Comparison of ENCODE assay signal across 2 cellular contexts in the genomic region with DNA sequence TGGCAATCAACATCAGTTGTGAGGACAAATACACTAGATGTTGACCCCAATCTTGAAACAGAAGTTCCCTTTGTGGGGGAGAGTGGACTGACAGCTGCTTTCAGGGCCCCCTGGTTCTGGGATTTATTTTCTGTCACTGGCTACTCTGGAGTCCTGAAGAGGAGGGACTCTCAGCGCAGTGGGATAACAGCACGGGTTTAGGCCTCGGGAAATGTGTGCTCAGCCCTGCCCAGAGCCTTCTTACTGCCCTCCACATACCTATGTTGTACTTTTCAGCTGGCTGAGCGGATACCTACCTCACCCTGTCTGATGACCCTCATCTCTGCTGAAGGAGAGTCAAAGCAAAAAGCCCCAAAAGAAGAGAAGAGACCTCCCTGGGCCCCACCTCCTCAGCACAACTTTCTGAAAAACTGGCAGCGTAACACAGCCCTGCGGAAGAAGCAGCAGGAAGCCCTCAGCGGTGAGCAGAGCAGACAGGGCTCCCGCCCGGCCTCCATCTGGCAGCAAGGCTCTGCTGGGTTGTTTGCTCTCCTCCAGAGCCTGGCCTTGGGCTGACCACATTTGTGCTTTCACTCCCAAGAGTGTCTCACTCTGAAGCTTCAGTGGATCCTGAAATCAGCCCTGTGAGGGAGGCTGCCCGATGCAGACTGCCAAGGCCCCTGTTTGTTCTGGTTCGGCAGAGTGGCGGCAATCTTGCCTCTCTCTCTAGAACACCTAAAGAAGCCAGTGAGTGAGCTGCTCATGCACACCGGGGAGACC.
TF ChIP-seq lines count a peak whose summit lies in the region.

No MANE protein-coding gene starts in this region.

TF ChIP-seq in H1, 55 proteins besides CTCF, POLR2A, EP300 and RAD21:
- no peak for TF ChIP-seq KDM1A (IDR thresholded peaks at IDR 0.05; ENCODE audit: borderline replicate concordance, low read length)
- TF ChIP-seq BCL11A (IDR thresholded peaks at IDR 0.05; ENCODE audit: low read depth in 2 of 2, low read length in 2 of 2): no peak
- no peak for TF ChIP-seq RNF2 (IDR thresholded peaks at IDR 0.05; ENCODE audit: borderline replicate concordance, low read depth, low read length, missing control alignments, poor library complexity, severe bottlenecking)
- no peak for TF ChIP-seq SP2 (IDR thresholded peaks at IDR 0.05; ENCODE audit: low read length)
- TF ChIP-seq CREB1 (IDR thresholded peaks at IDR 0.05): no peak
- no peak for TF ChIP-seq CTBP2 (IDR thresholded peaks at IDR 0.05; ENCODE audit: borderline replicate concordance, insufficient read depth, insufficient read length, low read length)
- no peak for TF ChIP-seq CHD2 (IDR thresholded peaks at IDR 0.05; ENCODE audit: low read length)
- TF ChIP-seq ZNF274 (IDR thresholded peaks at IDR 0.05; ENCODE audit: borderline replicate concordance, extremely low read depth, low read length): no peak
- TF ChIP-seq E2F6 (IDR thresholded peaks at IDR 0.05): no peak
- TF ChIP-seq RFX5 (IDR thresholded peaks at IDR 0.05; ENCODE audit: borderline replicate concordance, low read depth, low read length): no peak
- TF ChIP-seq GABPA (IDR thresholded peaks at IDR 0.05; ENCODE audit: borderline replicate concordance, insufficient read depth, low read length): no peak
- TF ChIP-seq NANOG (IDR thresholded peaks at IDR 0.05; ENCODE audit: insufficient read depth, low read depth, low read length, poor library complexity, severe bottlenecking): no peak

TF ChIP-seq in HEK293T, 16 proteins besides CTCF, POLR2A, EP300 and RAD21:
- no peak for TF ChIP-seq SUZ12 (IDR thresholded peaks at IDR 0.05)
- TF ChIP-seq ELF4 (IDR thresholded peaks at IDR 0.05): no peak
- no peak for TF ChIP-seq ZNF384 (IDR thresholded peaks at IDR 0.05)
- TF ChIP-seq L3MBTL2 (conservative IDR thresholded peaks at IDR 0.05): no peak
- TF ChIP-seq CTBP1 (IDR thresholded peaks at IDR 0.05; ENCODE audit: borderline replicate concordance): no peak
- no peak for TF ChIP-seq LEF1 (IDR thresholded peaks at IDR 0.05; ENCODE audit: borderline replicate concordance)
- no peak for TF ChIP-seq FOXA1 (IDR thresholded peaks at IDR 0.05)
- TF ChIP-seq BHLHE40 (IDR thresholded peaks at IDR 0.05; ENCODE audit: borderline replicate concordance): no peak
- TF ChIP-seq, protein P1, sequence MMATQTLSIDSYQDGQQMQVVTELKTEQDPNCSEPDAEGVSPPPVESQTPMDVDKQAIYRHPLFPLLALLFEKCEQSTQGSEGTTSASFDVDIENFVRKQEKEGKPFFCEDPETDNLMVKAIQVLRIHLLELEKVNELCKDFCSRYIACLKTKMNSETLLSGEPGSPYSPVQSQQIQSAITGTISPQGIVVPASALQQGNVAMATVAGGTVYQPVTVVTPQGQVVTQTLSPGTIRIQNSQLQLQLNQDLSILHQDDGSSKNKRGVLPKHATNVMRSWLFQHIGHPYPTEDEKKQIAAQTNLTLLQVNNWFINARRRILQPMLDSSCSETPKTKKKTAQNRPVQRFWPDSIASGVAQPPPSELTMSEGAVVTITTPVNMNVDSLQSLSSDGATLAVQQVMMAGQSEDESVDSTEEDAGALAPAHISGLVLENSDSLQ (IDR thresholded peaks at IDR 0.05): no peak
